13 cellular contexts compared by ENCODE assay signal in the genomic region with DNA sequence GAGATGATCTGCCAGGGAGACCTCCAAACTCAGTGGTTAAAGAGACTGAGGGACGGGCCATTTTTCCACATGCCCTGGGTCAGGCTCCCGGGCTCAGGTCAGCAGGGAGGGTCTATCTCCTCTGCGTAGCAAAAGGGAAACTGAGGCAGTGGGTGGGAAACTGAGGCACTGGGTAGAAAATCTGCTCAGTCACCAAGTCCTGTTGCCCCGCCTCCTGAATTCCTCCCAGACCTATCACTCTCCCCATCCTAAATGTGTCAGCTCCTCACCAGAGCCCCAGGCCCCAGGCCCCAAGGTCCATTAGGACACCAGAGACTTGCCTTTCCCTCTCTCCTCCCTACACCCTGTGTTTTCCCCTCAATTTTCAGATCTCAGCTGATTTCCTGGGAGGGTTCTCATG. TPM values are rescaled to one million over a fixed set of nuclear protein-coding genes. Genes with fewer than 3 reads are reported as not detected.
DNase-seq lines count a peak whose midpoint lies in the region; ATAC-seq and TF ChIP-seq lines count a peak whose summit lies in the region.
"Had no signal": no experiment of that assay in that cellular context is flagged by ENCODE, and none has a peak within 500 bp of the region (broad histone marks: within the 10 kb centered on the region; RNA-seq: fewer than 3 reads in every experiment).

No MANE protein-coding gene starts in this region.

- in situ Hi-C loops in transverse colon (cut with MboI; ENCODE audit: low pct_ligation_motif_present in 1 of 4, low pct_unique_long_range_greater_than_20kb in 1 of 4, low sequenced_read_pairs in 3 of 4): no loop called here

- DNase-seq in activated naive CD4-positive, alpha-beta T cell treated with anti-CD3 and anti-CD28 coated beads for 36 hours: peak; percentile 0
- DNase-seq in activated naive CD4-positive, alpha-beta T cell treated with Interleukin-2 at 50 U/mL for 16 hours: no peak
- no peak for DNase-seq in activated CD4-positive, alpha-beta memory T cell treated with anti-CD3 and anti-CD28 coated beads for 36 hours
- DNase-seq in left lobe of liver (ENCODE audit: low spot score): peak; percentile 35
- peak; percentile 8 for DNase-seq in transverse colon
- DNase-seq in hippocampal formation (lab: John Stamatoyannopoulos, UW): no peak
- DNase-seq: brain microvascular endothelial cell; stimulated activated CD4-positive, alpha-beta T cell treated with anti-CD3 and anti-CD28 coated beads, Interleukin-12 subunit alpha, Interleukin-12 subunit beta, amount 100 ng/mL, for 4 hours had no signal

- CTCF ChIA-PET in activated naive CD4-positive, alpha-beta T cell treated with anti-CD3 and anti-CD28 coated beads for 36 hours (lab: Charles Lee): interaction anchor here (1.1 to 1.3 kb wide), 2 partner anchors 36 to 39 kb away, joined by 3 to 5 read pairs; no protein-coding TSS in a partner anchor
- CTCF ChIA-PET in activated CD4-positive, alpha-beta memory T cell treated with anti-CD3 and anti-CD28 coated beads for 36 hours (lab: Charles Lee): interaction anchor here (1.5 kb wide), 1 partner anchor 37 kb away, joined by 4 read pairs; no protein-coding TSS in a partner anchor

- intact Hi-C loops in activated naive CD4-positive, alpha-beta T cell treated with anti-CD3 and anti-CD28 coated beads for 36 hours (cut with micrococcal nuclease): loop anchor here (5.0 kb wide), 1 partner anchor 38 kb away; no protein-coding TSS in a partner anchor
- intact Hi-C loops in activated CD4-positive, alpha-beta memory T cell treated with anti-CD3 and anti-CD28 coated beads for 36 hours (cut with micrococcal nuclease): loop anchor here (5.0 kb wide), 1 partner anchor 1802 kb away; the partner anchor contains the start of gene PPAN
- intact Hi-C loops in transverse colon (cut with DNase I; ENCODE audit: low total_unique reads): no loop called here

- H3K9me3 Mint-ChIP-seq in activated naive CD4-positive, alpha-beta T cell treated with anti-CD3 and anti-CD28 coated beads for 36 hours: no peaks in the 10 kb centered on the region
- no peaks in the 10 kb centered on the region for H3K9me3 Mint-ChIP-seq in activated CD4-positive, alpha-beta memory T cell treated with anti-CD3 and anti-CD28 coated beads for 36 hours

- POLR2A ChIA-PET in activated CD4-positive, alpha-beta memory T cell treated with anti-CD3 and anti-CD28 coated beads for 36 hours (lab: Charles Lee): no interaction called here

- no peak for TF ChIP-seq EP300 in transverse colon (IDR thresholded peaks at IDR 0.05; ENCODE audit: low read depth)

- no peaks in the 10 kb centered on the region for H3K27me3 ChIP-seq in transverse colon
- H3K27me3 ChIP-seq: brain microvascular endothelial cell had no signal

- H3K4me3 Mint-ChIP-seq in activated naive CD4-positive, alpha-beta T cell treated with anti-CD3 and anti-CD28 coated beads for 36 hours: no peak overlapping the region
- H3K4me3 Mint-ChIP-seq in activated CD4-positive, alpha-beta memory T cell treated with anti-CD3 and anti-CD28 coated beads for 36 hours: no peak overlapping the region

- peak overlapping the region; percentile 73 to 84 (median 83) for H3K27ac ChIP-seq in transverse colon
- H3K27ac ChIP-seq: brain microvascular endothelial cell, epithelial cell of prostate, KMS-11 had no signal

- no peak for TF ChIP-seq CTCF in transverse colon (IDR thresholded peaks at IDR 0.05)

- H3K9me3 ChIP-seq in transverse colon: no peaks in the 10 kb centered on the region

- TF ChIP-seq POLR2A in transverse colon (IDR thresholded peaks at IDR 0.05): no peak

- H3K27me3 Mint-ChIP-seq in activated naive CD4-positive, alpha-beta T cell treated with anti-CD3 and anti-CD28 coated beads for 36 hours (ENCODE audit: low read depth): no peaks in the 10 kb centered on the region
- no peaks in the 10 kb centered on the region for H3K27me3 Mint-ChIP-seq in activated CD4-positive, alpha-beta memory T cell treated with anti-CD3 and anti-CD28 coated beads for 36 hours

- ATAC-seq in left lobe of liver (no peak), HG03039 (IDR thresholded peaks at IDR 0.05; ENCODE audit: unreplicated experiment) (no peak), GM18867 (IDR thresholded peaks at IDR 0.05; ENCODE audit: unreplicated experiment) (no peak)

- 87% methylated on average over 4 of the region's 4 CpGs; no CpG with 5 or more reads in 1 of the 2 donors for WGBS in transverse colon (ENCODE audit: low coverage in 1 of 2), 2 donors

- peaks cover 39% of the 10 kb centered on the region for H3K4me1 Mint-ChIP-seq in activated naive CD4-positive, alpha-beta T cell treated with anti-CD3 and anti-CD28 coated beads for 36 hours (ENCODE audit: low read depth)
- H3K4me1 Mint-ChIP-seq in activated CD4-positive, alpha-beta memory T cell treated with anti-CD3 and anti-CD28 coated beads for 36 hours (ENCODE audit: low read depth): peaks cover 31% of the 10 kb centered on the region

- peaks cover 27% of the 10 kb centered on the region for H3K36me3 Mint-ChIP-seq in activated naive CD4-positive, alpha-beta T cell treated with anti-CD3 and anti-CD28 coated beads for 36 hours (ENCODE audit: low read depth)
- peaks cover 7% of the 10 kb centered on the region for H3K36me3 Mint-ChIP-seq in activated CD4-positive, alpha-beta memory T cell treated with anti-CD3 and anti-CD28 coated beads for 36 hours

- no peak overlapping the region for H3K27ac Mint-ChIP-seq in activated naive CD4-positive, alpha-beta T cell treated with anti-CD3 and anti-CD28 coated beads for 36 hours
- peak overlapping the region; percentile 14 for H3K27ac Mint-ChIP-seq in activated CD4-positive, alpha-beta memory T cell treated with anti-CD3 and anti-CD28 coated beads for 36 hours

- peak overlapping the region in 1 of 4 donors; percentile 59 for H3K4me3 ChIP-seq in transverse colon

- H3K36me3 ChIP-seq in transverse colon: peaks cover 0 to 7% (median under 1%) of the 10 kb centered on the region in 4 donors

- peaks cover 17 to 34% (median 29%) of the 10 kb centered on the region in 4 donors for H3K4me1 ChIP-seq in transverse colon

RNA-seq across cellular contexts. Expression of gene CD320, which starts 2.4 kb away (rescaled TPM):
- 10 to 100 TPM; 37.6 to 40.1 TPM for total RNA-seq in activated naive CD4-positive, alpha-beta T cell treated with anti-CD3 and anti-CD28 coated beads for 36 hours
- 10 to 100 TPM; 44.9 to 45.4 TPM for total RNA-seq in activated CD4-positive, alpha-beta memory T cell treated with anti-CD3 and anti-CD28 coated beads for 36 hours
- total RNA-seq in left lobe of liver: 16.3 TPM
- total RNA-seq in transverse colon: 10 to 100 TPM in 3 of 4 donors, 1 to 10 TPM in 1; 9.4 to 73.2 (median 41.0) TPM

RNA-seq across cellular contexts. Expression of gene NDUFA7, which starts 15.4 kb away (rescaled TPM):
- 100 to 1,000 TPM in 1 of 2 experiments, 10 to 100 TPM in 1; 95.9 to 104 TPM for total RNA-seq in activated naive CD4-positive, alpha-beta T cell treated with anti-CD3 and anti-CD28 coated beads for 36 hours
- total RNA-seq in activated CD4-positive, alpha-beta memory T cell treated with anti-CD3 and anti-CD28 coated beads for 36 hours: 10 to 100 TPM; 84.2 to 85.1 TPM
- total RNA-seq in left lobe of liver (28.5 TPM), transverse colon (10 to 100 TPM; 11.2 to 40.0 (median 18.6) TPM)

RNA-seq across cellular contexts. Expression of gene RPS28, which starts 15.5 kb away (rescaled TPM):
- 1,000 to 10,000 TPM; 2,814 to 3,007 TPM for total RNA-seq in activated naive CD4-positive, alpha-beta T cell treated with anti-CD3 and anti-CD28 coated beads for 36 hours
- 1,000 to 10,000 TPM; 2,068 to 2,091 TPM for total RNA-seq in activated CD4-positive, alpha-beta memory T cell treated with anti-CD3 and anti-CD28 coated beads for 36 hours
- total RNA-seq in left lobe of liver (653 TPM), transverse colon (100 to 1,000 TPM; 275 to 526 (median 413) TPM)

RNA-seq across cellular contexts. Expression of gene KANK3, which starts 37.3 kb away (rescaled TPM):
- total RNA-seq in activated naive CD4-positive, alpha-beta T cell treated with anti-CD3 and anti-CD28 coated beads for 36 hours: under 1 TPM; 0.17 to 0.36 TPM
- 1 to 10 TPM; 2.3 to 2.9 TPM for total RNA-seq in activated CD4-positive, alpha-beta memory T cell treated with anti-CD3 and anti-CD28 coated beads for 36 hours
- total RNA-seq in left lobe of liver: 7.2 TPM
- total RNA-seq in transverse colon: 10 to 100 TPM in 1 of 4 donors, 1 to 10 TPM in 3; 3.2 to 10.5 (median 4.1) TPM

RNA-seq across cellular contexts. Expression of gene ANGPTL4, which starts 58.2 kb away (rescaled TPM):
- total RNA-seq in activated naive CD4-positive, alpha-beta T cell treated with anti-CD3 and anti-CD28 coated beads for 36 hours: not detected
- 1 to 10 TPM; 1.7 to 2.9 TPM for total RNA-seq in activated CD4-positive, alpha-beta memory T cell treated with anti-CD3 and anti-CD28 coated beads for 36 hours
- total RNA-seq in left lobe of liver (64.2 TPM), transverse colon (100 to 1,000 TPM in 1 of 4 donors, 10 to 100 TPM in 1, 1 to 10 TPM in 2; 2.3 to 123 (median 10.3) TPM)
- total RNA-seq: myocyte had no signal

Comparison
In these comparisons a context has a peak if more than half of its experiments do, and no peak if none do; other contexts are left out.
1. DNase-seq: peak in activated naive CD4-positive, alpha-beta T cell treated with anti-CD3 and anti-CD28 coated beads for 36 hours (single experiment), left lobe of liver (single experiment) and transverse colon (single experiment); none in activated naive CD4-positive, alpha-beta T cell treated with Interleukin-2 at 50 U/mL for 16 hours (single experiment), activated CD4-positive, alpha-beta memory T cell treated with anti-CD3 and anti-CD28 coated beads for 36 hours (single experiment) and hippocampal formation (0 of 2).